24 cellular contexts compared by ENCODE assay signal in genomic region chr5:43437062-43437660, GRCh38. TPM values are rescaled to one million over a fixed set of nuclear protein-coding genes. Genes with fewer than 3 reads are reported as not detected.
DNase-seq lines count a peak whose midpoint lies in the region; ATAC-seq, FAIRE-seq and TF ChIP-seq lines count a peak whose summit lies in the region.
"Had no signal": no experiment of that assay in that cellular context is flagged by ENCODE, and none has a peak within 500 bp of the region (broad histone marks: within the 10 kb centered on the region; RNA-seq: fewer than 3 reads in every experiment).

No MANE protein-coding gene starts in this region.

- H3K27ac ChIP-seq in GM23338 (ENCODE audit: low read depth) (no peak overlapping the region), GM12878 (ENCODE audit: control insufficient read depth, insufficient read depth) (no peak overlapping the region), lung (ENCODE audit: low read depth in 1 of 2, low read length in 1 of 2) (no peak overlapping the region)
- H3K27ac ChIP-seq: BLaER1 had no signal

- ATAC-seq in GM23338, result no peak
- ATAC-seq in GM12878, result peak; percentile 33; the same call in 2 of the 3 replicates
- ATAC-seq in lung (ENCODE audit: insufficient read depth, low FRiP score), result peak; percentile 34
- ATAC-seq in GM21526 (IDR thresholded peaks at IDR 0.05; ENCODE audit: low FRiP score, unreplicated experiment), result no peak
- ATAC-seq: Right ventricle myocardium inferior had no signal

- H3K4me2 ChIP-seq in GM23338, result no peak overlapping the region
- H3K4me2 ChIP-seq in GM12878 (ENCODE audit: control insufficient read depth, insufficient read depth), result no peak overlapping the region
- H3K4me2 ChIP-seq: BLaER1 had no signal

- TF ChIP-seq POLR2A in NB4 (IDR thresholded peaks at IDR 0.05; ENCODE audit: extremely low read depth, insufficient read length) (no peak), GM12878 (IDR thresholded peaks at IDR 0.05; ENCODE audit: low read depth, low read length) (no peak)

- no peaks in the 10 kb centered on the region for H3F3A ChIP-seq in GM23338 (replicated peaks; ENCODE audit: low read depth)

- H3K79me2 ChIP-seq in GM23338 (replicated peaks; ENCODE audit: insufficient read depth) (no peaks in the 10 kb centered on the region), GM12878 (ENCODE audit: control insufficient read depth, insufficient read depth, low read length) (no peaks in the 10 kb centered on the region)

- H3K27me3 Mint-ChIP-seq in GM23338 (ENCODE audit: insufficient read depth, low read depth, poor library complexity), result peaks cover 2% of the 10 kb centered on the region
- H3K27me3 Mint-ChIP-seq: CD4-positive, alpha-beta T cell; IgD-negative memory B cell had no signal

- H3K9me3 ChIP-seq in GM12878 (replicated peaks; ENCODE audit: control insufficient read depth, insufficient read depth, low read length), result no peaks in the 10 kb centered on the region
- H3K9me3 ChIP-seq in lung (ENCODE audit: control insufficient read depth in 2 of 2, insufficient read depth in 1 of 2, low read length in 1 of 2), result peaks cover 0 to 5% of the 10 kb centered on the region in 2 donors

- H3K4me1 ChIP-seq in GM23338 (ENCODE audit: insufficient read depth) (no peaks in the 10 kb centered on the region), GM12878 (ENCODE audit: control insufficient read depth, insufficient read depth, low read length) (no peaks in the 10 kb centered on the region), lung (ENCODE audit: control insufficient read depth in 2 of 2, insufficient read depth in 2 of 2, low read length in 2 of 2) (no peaks in the 10 kb centered on the region)
- H3K4me1 ChIP-seq: BLaER1 had no signal

- 73% methylated on average over 3 of the region's 3 CpGs for WGBS in GM12878 (ENCODE audit: insufficient coverage, insufficient replicate concordance, low lambda C conversion rate, missing lambda C conversion rate)
- WGBS in lung, 2 donors, result 76 to 88% methylated on average over 3 of the region's 3 CpGs

- intact Hi-C loops in GM12878 (cut with micrococcal nuclease; ENCODE audit: unreplicated experiment), result no loop called here

- RAD21 ChIA-PET in GM12878 (lab: Charles Lee; ENCODE audit: unreplicated experiment), result no interaction called here

- DNase-seq in GM23338 (ENCODE audit: low spot score) (no peak), NB4 (ENCODE audit: low read depth) (peak; percentile 19), GM12878 (ENCODE audit: low read depth, low spot score) (no peak), lung (ENCODE audit: low spot score) (no peak), T-helper 9 cell (no peak), AG08395 (ENCODE audit: low spot score) (no peak)
- DNase-seq: CD4-positive, alpha-beta T cell; COR-L47; DMS79 treated with DMSO at 0.1 percent for 48 hours; MG63; NCI-H1092; NCI-H1436; NCI-H1930; NCI-H2227 treated with DMSO at 0.1 percent for 48 hours; NCI-H510A treated with DMSO at 0.1 percent for 48 hours; NCI-H774 had no signal

- peak; percentile 13 to 52; a peak in 3 of 4 replicates for TF ChIP-seq CTCF in GM23338 (conservative IDR thresholded peaks at IDR 0.05; ENCODE audit: low read depth in 2 of 2)
- TF ChIP-seq CTCF in NB4 (IDR thresholded peaks at IDR 0.05; ENCODE audit: low read depth, low read length), result no peak
- TF ChIP-seq CTCF in GM12878 (IDR thresholded peaks at IDR 0.05 in 2 of 3, conservative IDR thresholded peaks at IDR 0.05 in 1 of 3; ENCODE audit: control insufficient read depth in 2 of 3, extremely low read depth in 1 of 3, insufficient read depth in 1 of 3, low read depth in 3 of 3, low read length in 3 of 3), result no peak
- no peak for TF ChIP-seq CTCF in lung (IDR thresholded peaks at IDR 0.05; ENCODE audit: control extremely low read depth, extremely low read depth)

- TF ChIP-seq RAD21 in GM12878 (IDR thresholded peaks at IDR 0.05; ENCODE audit: insufficient read depth, low read depth, low read length), result no peak

- SMC1A ChIA-PET in GM12878 (lab: Charles Lee; ENCODE audit: uncharacterized antibody, unreplicated experiment), result interaction anchor here (1.0 kb wide), 1 partner anchor 17 kb away, joined by 4 read pairs; no protein-coding TSS in a partner anchor

- H3K27ac Mint-ChIP-seq in GM23338, result no peak overlapping the region
- H3K27ac Mint-ChIP-seq: CD4-positive, alpha-beta T cell; IgD-negative memory B cell had no signal

- H3K4me3 ChIP-seq in GM23338 (no peak overlapping the region), NB4 (ENCODE audit: low read depth, low read length) (no peak overlapping the region), GM12878 (no peak overlapping the region), lung (no peak overlapping the region)
- H3K4me3 ChIP-seq: BLaER1, MG63 had no signal

- CTCF ChIA-PET in GM12878 (lab: Yijun Ruan, JAX), result no interaction called here

- H3K9me3 Mint-ChIP-seq in GM23338, result peaks cover 36% of the 10 kb centered on the region

- H3K9me2 ChIP-seq in GM23338 (ENCODE audit: insufficient read depth), result no peaks in the 10 kb centered on the region

- H3K4me3 Mint-ChIP-seq in GM23338, result no peak overlapping the region
- H3K4me3 Mint-ChIP-seq: CD4-positive, alpha-beta T cell had no signal

- POLR2A ChIA-PET in GM12878 (lab: Charles Lee), result no interaction called here

- in situ Hi-C loops in GM12878 (cut with MboI), result no loop called here

- peaks cover 19% of the 10 kb centered on the region for H3K36me3 Mint-ChIP-seq in GM23338 (ENCODE audit: low read depth)
- H3K36me3 Mint-ChIP-seq: IgD-negative memory B cell had no signal

- no peak for TF ChIP-seq EP300 in GM12878 (IDR thresholded peaks at IDR 0.05; ENCODE audit: borderline replicate concordance in 1 of 2, control insufficient read depth in 1 of 2, low read depth in 2 of 2, low read length in 2 of 2)

- H3K9ac ChIP-seq in GM12878 (ENCODE audit: control insufficient read depth, insufficient read depth, low read length), result no peak overlapping the region
- H3K9ac ChIP-seq: BLaER1 had no signal

- peaks cover 6% of the 10 kb centered on the region; the same call in 2 of the 3 replicates for H3K4me1 Mint-ChIP-seq in GM23338

- H3K27me3 ChIP-seq in GM23338 (ENCODE audit: insufficient read depth), result no peaks in the 10 kb centered on the region
- no peaks in the 10 kb centered on the region for H3K27me3 ChIP-seq in GM12878 (replicated peaks in 1 of 2; ENCODE audit: control insufficient read depth in 2 of 2, insufficient read depth in 2 of 2, low read length in 1 of 2)
- H3K27me3 ChIP-seq in lung (ENCODE audit: control insufficient read depth, insufficient read depth), result no peaks in the 10 kb centered on the region
- H3K27me3 ChIP-seq: BLaER1, MG63 had no signal

- BruUV-seq in GM12878 (replicated peaks; lab: Mats Ljungman, UMichigan), result no TSS peak

- no peaks in the 10 kb centered on the region for H4K20me1 ChIP-seq in GM23338 (replicated peaks; ENCODE audit: insufficient read depth)
- no peaks in the 10 kb centered on the region for H4K20me1 ChIP-seq in GM12878 (ENCODE audit: control insufficient read depth, insufficient read depth)
- H4K20me1 ChIP-seq: BLaER1 had no signal

- H2AFZ ChIP-seq in GM23338 (no peak overlapping the region), GM12878 (ENCODE audit: control insufficient read depth, low read depth, low read length) (no peak overlapping the region)

- no peak for FAIRE-seq in GM12878 (lab: Jason Lieb, UNC)
- FAIRE-seq: GM12892, RCC 7860 had no signal

- no peaks in the 10 kb centered on the region for H3K36me3 ChIP-seq in GM23338 (ENCODE audit: insufficient read depth)
- no peaks in the 10 kb centered on the region for H3K36me3 ChIP-seq in GM12878 (ENCODE audit: control insufficient read depth in 2 of 2, insufficient read depth in 2 of 2, low read length in 1 of 2)
- H3K36me3 ChIP-seq in lung (ENCODE audit: control insufficient read depth in 2 of 2, insufficient read depth in 2 of 2, low read length in 2 of 2), result no peaks in the 10 kb centered on the region
- H3K36me3 ChIP-seq: BLaER1, MG63 had no signal

RNA-seq across cellular contexts. Expression of gene CCL28, which starts 25.0 kb away (rescaled TPM):
- total RNA-seq in GM23338 (2014; rRNA removed; shearing (Covaris generic)), result 3.4 and 5.7 TPM in 2 replicates
- polyA plus RNA-seq in GM23338 (2016; fragmentation: Nextera tagmentation; extraction: Ambion mirVana) (6.3 and 7.1 TPM in 2 replicates), GM12878 (2011; rRNA removed) (1.5 and 1.7 TPM in 2 replicates), GM12878 (2014; fragmentation: Illumina TruSeq; extraction: Trizol) (6.3 and 8.2 TPM in 2 replicates), GM12878 (2014; fragmentation: Nextera tagmentation; extraction: Ambion mirVana) (1 to 10 TPM; 3.9 to 4.2 TPM), GM12878 (2014; rRNA removed) (4.3 and 7.5 TPM in 2 replicates), GM12878 (2016; fragmentation: Nextera tagmentation; extraction: Ambion mirVana) (1 to 10 TPM; 3.1 to 4.5 TPM), lung (1 to 10 TPM; 3.5 to 7.0 TPM)
- total RNA-seq in GM12878 (2013; cell fraction: nucleolus; rRNA removed), result 10.8 and 11.5 TPM in 2 replicates
- total RNA-seq in GM12878 (2014; rRNA removed) (5.6 and 6.3 TPM in 2 replicates), GM12878 (2014; rRNA removed; fragmentation: Illumina TruSeq; extraction: Trizol) (6.2 and 6.4 TPM in 2 replicates), GM12878 (2021) (3.4 and 3.6 TPM in 2 replicates), lung (1 to 10 TPM; 6.4 to 7.7 TPM)
- 3.9 TPM for polyA plus RNA-seq in GM12878 (2011; ENCODE audit: low read depth)
- polyA plus RNA-seq in GM12878 (2011; cell fraction: cytosol; rRNA removed), result 0.65 and 0.81 TPM in 2 replicates
- polyA plus RNA-seq in GM12878 (2011; cell fraction: nucleus; rRNA removed), result 0.56 and 1.1 TPM in 2 replicates
- 5.1 and 6.7 TPM in 2 replicates for polyA plus RNA-seq in GM12878 (2012)
- 0.51 and 0.77 TPM in 2 replicates for polyA minus RNA-seq in GM12878 (2011; rRNA and poly(A)+ RNA removed)
- polyA minus RNA-seq in GM12878 (2011; cell fraction: cytosol; rRNA and poly(A)+ RNA removed), result 0.42 TPM in 1 of 2 replicates, not detected in the other
- 0.36 and 0.86 TPM in 2 replicates for polyA minus RNA-seq in GM12878 (2011; cell fraction: nucleus; rRNA and poly(A)+ RNA removed)
- total RNA-seq: G401, H4 had no signal

RNA-seq across cellular contexts. Expression of gene TMEM267, which starts 46.5 kb away (rescaled TPM):
- total RNA-seq in GM23338 (2014; rRNA removed; shearing (Covaris generic)), result 6.5 and 8.6 TPM in 2 replicates
- polyA plus RNA-seq in GM23338 (2016; fragmentation: Nextera tagmentation; extraction: Ambion mirVana) (8.3 and 11.2 TPM in 2 replicates), GM12878 (2011; rRNA removed) (16.4 and 20.3 TPM in 2 replicates), GM12878 (2014; fragmentation: Illumina TruSeq; extraction: Trizol) (10.6 and 11.0 TPM in 2 replicates), GM12878 (2014; fragmentation: Nextera tagmentation; extraction: Ambion mirVana) (10 to 100 TPM; 20.5 to 37.3 TPM), GM12878 (2014; rRNA removed) (7.4 and 9.5 TPM in 2 replicates), GM12878 (2016; fragmentation: Nextera tagmentation; extraction: Ambion mirVana) (10 to 100 TPM; 15.3 to 18.4 TPM), lung (10 to 100 TPM in 1 of 2 donors, 1 to 10 TPM in 1; 7.4 to 11.4 TPM)
- 16.1 and 17.4 TPM in 2 replicates for total RNA-seq in GM12878 (2013; cell fraction: nucleolus; rRNA removed)
- total RNA-seq in GM12878 (2014; rRNA removed) (7.7 and 15.3 TPM in 2 replicates), GM12878 (2014; rRNA removed; fragmentation: Illumina TruSeq; extraction: Trizol) (8.2 and 9.0 TPM in 2 replicates), GM12878 (2021) (11.3 and 11.7 TPM in 2 replicates), lung (10 to 100 TPM; 13.0 to 16.5 TPM)
- polyA plus RNA-seq in GM12878 (2011; ENCODE audit: low read depth), result 11.2 TPM
- 4.9 and 6.1 TPM in 2 replicates for polyA plus RNA-seq in GM12878 (2011; cell fraction: cytosol; rRNA removed)
- polyA plus RNA-seq in GM12878 (2011; cell fraction: nucleus; rRNA removed), result 8.3 and 9.7 TPM in 2 replicates
- polyA plus RNA-seq in GM12878 (2012), result 7.5 and 8.9 TPM in 2 replicates
- 18.5 and 19.2 TPM in 2 replicates for polyA minus RNA-seq in GM12878 (2011; rRNA and poly(A)+ RNA removed)
- polyA minus RNA-seq in GM12878 (2011; cell fraction: cytosol; rRNA and poly(A)+ RNA removed), result 4.6 and 6.3 TPM in 2 replicates
- 2.8 and 3.5 TPM in 2 replicates for polyA minus RNA-seq in GM12878 (2011; cell fraction: nucleus; rRNA and poly(A)+ RNA removed)

Comparison
In these comparisons a context has a peak if more than half of its experiments do, and no peak if none do; other contexts are left out.
1. ATAC-seq: peak in GM12878 (single experiment) and lung (single experiment); none in GM23338 (single experiment) and GM21526 (single experiment).
2. CTCF ChIP-seq: peak in GM23338 (2 of 2); none in NB4 (single experiment), GM12878 (0 of 3) and lung (single experiment).